ENCODE assay signal across 9 cellular contexts in the genomic region with DNA sequence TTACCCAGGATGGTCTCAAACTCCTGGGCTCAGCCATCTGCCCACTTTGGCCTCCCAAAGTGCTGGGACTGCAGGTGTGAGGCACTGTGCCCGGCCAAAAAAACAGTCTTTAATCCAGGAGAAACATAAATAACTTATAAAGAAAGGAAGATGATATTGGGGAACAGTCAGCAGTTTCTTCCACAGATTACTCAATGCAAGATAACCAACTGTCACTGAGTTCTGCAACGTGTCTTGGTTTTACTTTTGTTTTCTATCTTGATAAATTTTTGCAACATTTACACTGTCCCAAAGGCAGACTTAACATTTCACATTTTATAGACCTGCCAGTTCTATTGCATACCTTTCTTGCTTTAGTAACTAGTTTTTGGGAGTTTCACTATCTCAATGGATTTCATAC.
DNase-seq lines count a peak whose midpoint lies in the region; ATAC-seq and TF ChIP-seq lines count a peak whose summit lies in the region.
"Had no signal": no experiment of that assay in that cellular context is flagged by ENCODE, and none has a peak within 500 bp of the region (broad histone marks: within the 10 kb centered on the region; RNA-seq: fewer than 3 reads in every experiment).

No MANE protein-coding gene starts in this region.

- TF ChIP-seq CTCF in activated B cell treated with CpG ODN at 0.5 μM for 24 hours (IDR thresholded peaks at IDR 0.05) (no peak), thoracic aorta (IDR thresholded peaks at IDR 0.05) (no peak)

- no peaks in the 10 kb centered on the region for H3K36me3 ChIP-seq in thoracic aorta

- intact Hi-C loops in activated naive CD4-positive, alpha-beta T cell treated with anti-CD3 and anti-CD28 coated beads for 36 hours (cut with micrococcal nuclease) = loop anchor here (1.0 to 5.0 kb wide), 3 partner anchors 16 to 138 kb away; no protein-coding TSS in a partner anchor
- intact Hi-C loops in activated B cell treated with CpG ODN at 0.5 μM for 24 hours (cut with micrococcal nuclease) = loop anchor here (1.0 to 2.0 kb wide), 2 partner anchors 10 to 15 kb away; no protein-coding TSS in a partner anchor

- peak overlapping the region; percentile 22 for H3K4me3 ChIP-seq in thoracic aorta

- DNase-seq in activated naive CD4-positive, alpha-beta T cell treated with anti-CD3 and anti-CD28 coated beads for 36 hours = no peak
- DNase-seq in activated naive CD4-positive, alpha-beta T cell (lab: John Stamatoyannopoulos, UW) = no peak
- DNase-seq in activated B cell treated with CpG ODN at 0.5 μM for 24 hours = no peak
- DNase-seq in thoracic aorta (ENCODE audit: low spot score) = no peak
- DNase-seq in nucleus accumbens (lab: John Stamatoyannopoulos, UW) = no peak
- DNase-seq in NCI-H1092 (lab: John Stamatoyannopoulos, UW) = no peak
- DNase-seq in DMS153 (lab: John Stamatoyannopoulos, UW) = no peak

- H3K9me3 Mint-ChIP-seq in activated naive CD4-positive, alpha-beta T cell treated with anti-CD3 and anti-CD28 coated beads for 36 hours = no peaks in the 10 kb centered on the region
- no peaks in the 10 kb centered on the region for H3K9me3 Mint-ChIP-seq in activated B cell treated with CpG ODN at 0.5 μM for 24 hours

- peaks cover 11 to 17% of the 10 kb centered on the region in 2 donors for H3K4me1 ChIP-seq in thoracic aorta (ENCODE audit: control insufficient read depth in 1 of 2, low read depth in 2 of 2)

- POLR2A ChIA-PET in activated B cell treated with CpG ODN at 0.5 μM for 24 hours (lab: Charles Lee) = interaction anchor here (0.8 to 1.8 kb wide), 4 partner anchors 26 to 70 kb away, joined by 3 to 7 read pairs (median 6); no protein-coding TSS in a partner anchor

- H3K36me3 Mint-ChIP-seq in activated naive CD4-positive, alpha-beta T cell treated with anti-CD3 and anti-CD28 coated beads for 36 hours (ENCODE audit: low read depth) = peaks cover 9% of the 10 kb centered on the region
- peaks cover 24% of the 10 kb centered on the region for H3K36me3 Mint-ChIP-seq in activated B cell treated with CpG ODN at 0.5 μM for 24 hours (ENCODE audit: low read depth)

- peaks cover 85% of the 10 kb centered on the region for H3K4me1 Mint-ChIP-seq in activated naive CD4-positive, alpha-beta T cell treated with anti-CD3 and anti-CD28 coated beads for 36 hours (ENCODE audit: low read depth)
- peaks cover 87% of the 10 kb centered on the region for H3K4me1 Mint-ChIP-seq in activated B cell treated with CpG ODN at 0.5 μM for 24 hours

- ATAC-seq in HG03095 (IDR thresholded peaks at IDR 0.05; ENCODE audit: unreplicated experiment) = peak; percentile 60
- peak; percentile 45 for ATAC-seq in activated B cell treated with CpG ODN at 0.5 μM for 24 hours (ENCODE audit: low read depth)
- no peak for ATAC-seq in thoracic aorta (ENCODE audit: insufficient number of reproducible peaks, low FRiP score, low read depth)

- H3K27ac ChIP-seq in thoracic aorta = no peak overlapping the region
- H3K27ac ChIP-seq: epithelial cell of prostate had no signal

- H3K27me3 ChIP-seq in thoracic aorta (replicated peaks; ENCODE audit: insufficient read depth) = no peaks in the 10 kb centered on the region

- peak overlapping the region; percentile 78 for H3K4me3 Mint-ChIP-seq in activated naive CD4-positive, alpha-beta T cell treated with anti-CD3 and anti-CD28 coated beads for 36 hours
- peak overlapping the region; percentile 76 for H3K4me3 Mint-ChIP-seq in activated B cell treated with CpG ODN at 0.5 μM for 24 hours

- H3K27me3 Mint-ChIP-seq in activated naive CD4-positive, alpha-beta T cell treated with anti-CD3 and anti-CD28 coated beads for 36 hours (ENCODE audit: low read depth) = no peaks in the 10 kb centered on the region
- no peaks in the 10 kb centered on the region for H3K27me3 Mint-ChIP-seq in activated B cell treated with CpG ODN at 0.5 μM for 24 hours

- CTCF ChIA-PET in activated naive CD4-positive, alpha-beta T cell treated with anti-CD3 and anti-CD28 coated beads for 36 hours (lab: Charles Lee) = interaction anchor here (0.6 to 1.1 kb wide), 8 partner anchors 10 to 832 kb away, joined by 3 to 6 read pairs (median 3); no protein-coding TSS in a partner anchor
- CTCF ChIA-PET in activated B cell treated with CpG ODN at 0.5 μM for 24 hours (lab: Charles Lee) = interaction anchor here (1.1 kb wide), 1 partner anchor 32 kb away, joined by 3 read pairs; no protein-coding TSS in a partner anchor

- H3K9me3 ChIP-seq in thoracic aorta = no peaks in the 10 kb centered on the region

- peak overlapping the region; percentile 91 for H3K27ac Mint-ChIP-seq in activated naive CD4-positive, alpha-beta T cell treated with anti-CD3 and anti-CD28 coated beads for 36 hours
- H3K27ac Mint-ChIP-seq in activated B cell treated with CpG ODN at 0.5 μM for 24 hours = peak overlapping the region; percentile 91
